Comparison of ENCODE assay signal across 12 cellular contexts in genomic region chr18:49251451-49251850, GRCh38.
DNase-seq lines count a peak whose midpoint lies in the region; ATAC-seq and TF ChIP-seq lines count a peak whose summit lies in the region.
"Had no signal": no experiment of that assay in that cellular context is flagged by ENCODE, and none has a peak within 500 bp of the region (broad histone marks: within the 10 kb centered on the region; RNA-seq: fewer than 3 reads in every experiment).

No MANE protein-coding gene starts in this region.

- no peak overlapping the region for H3K4me3 Mint-ChIP-seq in activated T-cell treated with anti-CD3 and anti-CD28 coated beads, Interleukin-2, amount 50 U/mL, for 72 hours
- H3K4me3 Mint-ChIP-seq: CD4-positive, alpha-beta memory T cell; T-helper 1 cell treated with Interleukin-12 subunit alpha and Interleukin-12 subunit beta and Interleukin-4 antibody, amounts not matched to agents 30 μg/mL and 1 μg/mL, for 36 hours had no signal

- no peak overlapping the region for H3K27ac Mint-ChIP-seq in activated T-cell treated with anti-CD3 and anti-CD28 coated beads, Interleukin-2, amount 50 U/mL, for 72 hours
- H3K27ac Mint-ChIP-seq: T-helper 1 cell treated with Interleukin-12 subunit alpha and Interleukin-12 subunit beta and Interleukin-4 antibody, amounts not matched to agents 30 μg/mL and 1 μg/mL, for 36 hours had no signal

- no peaks in the 10 kb centered on the region for H3K27me3 Mint-ChIP-seq in activated T-cell treated with anti-CD3 and anti-CD28 coated beads, Interleukin-2, amount 50 U/mL, for 72 hours (ENCODE audit: low read depth)
- H3K27me3 Mint-ChIP-seq: CD4-positive, alpha-beta memory T cell had no signal

- peaks cover 0 to 4% of the 10 kb centered on the region in 2 donors for H3K36me3 Mint-ChIP-seq in activated T-cell treated with anti-CD3 and anti-CD28 coated beads, Interleukin-2, amount 50 U/mL, for 72 hours (ENCODE audit: insufficient read depth in 2 of 2)

- peak overlapping the region; percentile 34; the same call in 1 of the 2 replicates for H3K27ac ChIP-seq in VCaP
- H3K27ac ChIP-seq: KMS-11 had no signal

- ATAC-seq in activated T-cell treated with anti-CD3 and anti-CD28 coated beads, Interleukin-2, amount 50 U/mL, for 72 hours (replicated peaks in 1 of 2) = no peak
- no peak for ATAC-seq in HG03521 (IDR thresholded peaks at IDR 0.05; ENCODE audit: unreplicated experiment)

- peak; percentile 45 for DNase-seq in NCI-H748 (lab: John Stamatoyannopoulos, UW; ENCODE audit: unreplicated experiment)
- no peak for DNase-seq in NCI-H748 treated with DMSO at 0.1 percent for 48 hours (lab: John Stamatoyannopoulos, UW)
- DNase-seq in NCI-H524 (lab: John Stamatoyannopoulos, UW) = peak; percentile 81 to 87
- peak; percentile 4 for DNase-seq in retina
- DNase-seq in activated T-cell treated with anti-CD3 and anti-CD28 coated beads, Interleukin-2, amount 50 U/mL, for 72 hours = no peak
- DNase-seq: CD4-positive, alpha-beta memory T cell; H7; NCI-H2029 had no signal

- no peaks in the 10 kb centered on the region for H3K9me3 Mint-ChIP-seq in activated T-cell treated with anti-CD3 and anti-CD28 coated beads, Interleukin-2, amount 50 U/mL, for 72 hours
- H3K9me3 Mint-ChIP-seq: CD4-positive, alpha-beta memory T cell; T-helper 1 cell treated with Interleukin-12 subunit alpha and Interleukin-12 subunit beta and Interleukin-4 antibody, amounts not matched to agents 30 μg/mL and 1 μg/mL, for 36 hours had no signal

- H3K4me1 Mint-ChIP-seq in activated T-cell treated with anti-CD3 and anti-CD28 coated beads, Interleukin-2, amount 50 U/mL, for 72 hours (ENCODE audit: low read depth) = no peaks in the 10 kb centered on the region

- no peak for TF ChIP-seq CTCF in VCaP (conservative IDR thresholded peaks at IDR 0.05)

Comparison
In these comparisons a context has a peak if more than half of its experiments do, and no peak if none do; other contexts are left out.
1. DNase-seq: peak in NCI-H748 (single experiment), NCI-H524 (2 of 2) and retina (single experiment); none in NCI-H748 treated with DMSO at 0.1 percent for 48 hours (single experiment) and activated T-cell treated with anti-CD3 and anti-CD28 coated beads, Interleukin-2, amount 50 U/mL, for 72 hours (0 of 2).